Comparison of ENCODE assay signal across 23 cellular contexts in the genomic region with DNA sequence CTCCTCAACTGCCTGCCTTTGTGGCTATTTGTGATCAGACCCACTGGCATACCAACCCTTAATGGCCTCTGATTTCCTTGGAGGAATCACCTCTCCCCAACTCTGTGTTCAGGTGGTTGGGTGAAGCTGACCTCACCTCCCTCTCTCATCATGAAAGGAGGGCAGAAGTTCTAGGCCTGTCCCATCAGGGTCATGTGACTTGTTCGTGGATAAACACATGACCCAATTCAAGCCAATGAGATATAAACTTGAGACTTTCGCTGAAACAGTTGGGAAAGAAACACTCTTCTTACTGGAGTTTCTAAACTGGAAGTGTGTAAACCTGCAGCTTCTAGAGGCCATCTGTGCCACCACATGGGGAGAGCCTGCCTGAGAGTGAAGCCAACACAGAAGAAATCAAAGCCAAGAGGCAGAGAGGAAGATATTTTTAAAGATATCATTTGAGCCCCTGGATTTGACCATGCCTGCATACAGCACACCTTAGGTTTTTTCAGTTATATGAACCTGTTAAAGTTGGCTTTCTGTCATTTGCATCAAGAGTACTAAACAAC. TPM values are rescaled to one million over a fixed set of nuclear protein-coding genes. Genes with fewer than 3 reads are reported as not detected.
"Had no signal": no experiment of that assay in that cellular context is flagged by ENCODE, and none has a peak within 500 bp of the region (broad histone marks: within the 10 kb centered on the region; RNA-seq: fewer than 3 reads in every experiment).

No MANE protein-coding gene starts in this region.

- H3K9me3 ChIP-seq: body of pancreas, left lung, lower lobe of right lung had no signal

- H3K36me3 Mint-ChIP-seq: activated CD8-positive, alpha-beta memory T cell treated with anti-CD3 and anti-CD28 coated beads, Interleukin-2, amount 10 ng/mL, durations not matched to agents 7 days and 5 days; activated naive CD8-positive, alpha-beta T cell had no signal

- H3K4me3 Mint-ChIP-seq: activated CD8-positive, alpha-beta memory T cell treated with anti-CD3 and anti-CD28 coated beads, Interleukin-2, amount 10 ng/mL, durations not matched to agents 7 days and 5 days; activated CD8-positive, alpha-beta T cell treated with anti-CD3 and anti-CD28 coated beads, Interleukin-2, amount 10 ng/mL, durations not matched to agents 7 days and 5 days; activated naive CD8-positive, alpha-beta T cell; activated T-cell treated with anti-CD3 and anti-CD28 coated beads, Interleukin-2, amount 50 U/mL, for 72 hours; naive thymus-derived CD8-positive, alpha-beta T cell; neural crest cell had no signal

- H3K36me3 ChIP-seq: left lung, lower lobe of right lung, spleen, tibial nerve had no signal

- H3K27ac Mint-ChIP-seq: activated CD8-positive, alpha-beta memory T cell treated with anti-CD3 and anti-CD28 coated beads, Interleukin-2, amount 10 ng/mL, durations not matched to agents 7 days and 5 days; activated CD8-positive, alpha-beta T cell treated with anti-CD3 and anti-CD28 coated beads, Interleukin-2, amount 10 ng/mL, durations not matched to agents 7 days and 5 days; activated naive CD8-positive, alpha-beta T cell; activated T-cell treated with anti-CD3 and anti-CD28 coated beads, Interleukin-2, amount 50 U/mL, for 72 hours had no signal

- DNase-seq: activated CD4-positive, alpha-beta T cell treated with anti-CD3 and anti-CD28 coated beads for 1 hour; activated CD4-positive, alpha-beta T cell treated with anti-CD3 and anti-CD28 coated beads, Interleukin-2, amount 50 U/mL, for 1 hour; activated CD8-positive, alpha-beta memory T cell treated with anti-CD3 and anti-CD28 coated beads, Interleukin-2, amount 10 ng/mL, durations not matched to agents 7 days and 5 days; activated CD8-positive, alpha-beta T cell treated with anti-CD3 and anti-CD28 coated beads, Interleukin-2, amount 10 ng/mL, durations not matched to agents 7 days and 5 days; activated naive CD4-positive, alpha-beta T cell treated with Interleukin-2 at 50 U/mL for 16 hours; activated T-cell treated with anti-CD3 and anti-CD28 coated beads, Interleukin-2, amount 50 U/mL, for 72 hours; anterior cingulate cortex; body of pancreas; effector memory CD4-positive, alpha-beta T cell; left lung; lower lobe of right lung; mesenchymal stem cell; naive thymus-derived CD8-positive, alpha-beta T cell; occipital lobe; right cardiac atrium; spleen; stimulated activated naive CD4-positive, alpha-beta T cell treated with Interleukin-2 at 50 U/mL for 16 hours; T1000 had no signal

- H3K4me3 ChIP-seq: body of pancreas, coronary artery, dorsolateral prefrontal cortex, left lung, lower lobe of right lung, spleen, tibial nerve had no signal

- H3K9me3 Mint-ChIP-seq: activated T-cell treated with anti-CD3 and anti-CD28 coated beads, Interleukin-2, amount 50 U/mL, for 72 hours had no signal

RNA-seq across cellular contexts. Expression of gene GABBR2, which starts 5.8 kb away (rescaled TPM):
- total RNA-seq: activated CD8-positive, alpha-beta memory T cell treated with anti-CD3 and anti-CD28 coated beads, Interleukin-2, amount 10 ng/mL, durations not matched to agents 7 days and 5 days; activated CD8-positive, alpha-beta T cell treated with anti-CD3 and anti-CD28 coated beads, Interleukin-2, amount 10 ng/mL, durations not matched to agents 7 days and 5 days; activated T-cell treated with anti-CD3 and anti-CD28 coated beads, Interleukin-2, amount 50 U/mL, for 72 hours; body of pancreas; naive thymus-derived CD8-positive, alpha-beta T cell; right cardiac atrium had no signal
